1 cellular context compared by ENCODE assay signal in the genomic region with DNA sequence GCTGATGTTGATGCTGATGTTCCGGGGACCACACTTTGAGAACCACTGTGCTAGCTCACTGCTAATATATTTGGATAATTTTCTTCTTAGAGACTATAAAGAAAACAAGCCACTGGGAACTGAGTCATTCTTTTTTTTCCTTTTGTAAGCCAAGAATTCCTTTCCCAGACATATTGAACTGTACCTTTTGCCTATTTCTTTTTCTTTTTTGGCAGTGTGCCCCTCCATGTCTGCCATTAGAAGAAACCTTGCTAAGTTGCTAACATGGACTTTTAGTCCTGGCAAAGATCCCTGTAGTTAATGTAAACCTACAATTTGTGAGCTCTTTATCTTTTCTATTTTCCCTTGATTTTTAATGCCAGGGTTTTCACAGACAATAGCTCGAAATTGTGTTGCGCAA.
A peak's percentile ranks its signal among the peaks of the same experiment; 100 is the strongest.
TF ChIP-seq lines count a peak whose summit lies in the region.

No MANE protein-coding gene starts in this region.

TF ChIP-seq in HepG2, 621 proteins besides CTCF, POLR2A, EP300 and RAD21:
- TF ChIP-seq, protein P1, sequence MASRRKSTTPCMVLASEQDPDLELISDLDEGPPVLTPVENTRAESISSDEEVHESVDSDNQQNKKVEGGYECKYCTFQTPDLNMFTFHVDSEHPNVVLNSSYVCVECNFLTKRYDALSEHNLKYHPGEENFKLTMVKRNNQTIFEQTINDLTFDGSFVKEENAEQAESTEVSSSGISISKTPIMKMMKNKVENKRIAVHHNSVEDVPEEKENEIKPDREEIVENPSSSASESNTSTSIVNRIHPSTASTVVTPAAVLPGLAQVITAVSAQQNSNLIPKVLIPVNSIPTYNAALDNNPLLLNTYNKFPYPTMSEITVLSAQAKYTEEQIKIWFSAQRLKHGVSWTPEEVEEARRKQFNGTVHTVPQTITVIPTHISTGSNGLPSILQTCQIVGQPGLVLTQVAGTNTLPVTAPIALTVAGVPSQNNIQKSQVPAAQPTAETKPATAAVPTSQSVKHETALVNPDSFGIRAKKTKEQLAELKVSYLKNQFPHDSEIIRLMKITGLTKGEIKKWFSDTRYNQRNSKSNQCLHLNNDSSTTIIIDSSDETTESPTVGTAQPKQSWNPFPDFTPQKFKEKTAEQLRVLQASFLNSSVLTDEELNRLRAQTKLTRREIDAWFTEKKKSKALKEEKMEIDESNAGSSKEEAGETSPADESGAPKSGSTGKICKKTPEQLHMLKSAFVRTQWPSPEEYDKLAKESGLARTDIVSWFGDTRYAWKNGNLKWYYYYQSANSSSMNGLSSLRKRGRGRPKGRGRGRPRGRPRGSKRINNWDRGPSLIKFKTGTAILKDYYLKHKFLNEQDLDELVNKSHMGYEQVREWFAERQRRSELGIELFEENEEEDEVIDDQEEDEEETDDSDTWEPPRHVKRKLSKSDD (CRISPR knock-in tag; IDR thresholded peaks at IDR 0.05; ENCODE audit: low read depth) = no peak
- TF ChIP-seq CEBPG (CRISPR knock-in tag; IDR thresholded peaks at IDR 0.05) (peak; percentile 31; the same call in 1 of the 2 replicates), PHB2 (IDR thresholded peaks at IDR 0.05; ENCODE audit: partially characterized antibody) (no peak)
- TF ChIP-seq, protein P2, sequence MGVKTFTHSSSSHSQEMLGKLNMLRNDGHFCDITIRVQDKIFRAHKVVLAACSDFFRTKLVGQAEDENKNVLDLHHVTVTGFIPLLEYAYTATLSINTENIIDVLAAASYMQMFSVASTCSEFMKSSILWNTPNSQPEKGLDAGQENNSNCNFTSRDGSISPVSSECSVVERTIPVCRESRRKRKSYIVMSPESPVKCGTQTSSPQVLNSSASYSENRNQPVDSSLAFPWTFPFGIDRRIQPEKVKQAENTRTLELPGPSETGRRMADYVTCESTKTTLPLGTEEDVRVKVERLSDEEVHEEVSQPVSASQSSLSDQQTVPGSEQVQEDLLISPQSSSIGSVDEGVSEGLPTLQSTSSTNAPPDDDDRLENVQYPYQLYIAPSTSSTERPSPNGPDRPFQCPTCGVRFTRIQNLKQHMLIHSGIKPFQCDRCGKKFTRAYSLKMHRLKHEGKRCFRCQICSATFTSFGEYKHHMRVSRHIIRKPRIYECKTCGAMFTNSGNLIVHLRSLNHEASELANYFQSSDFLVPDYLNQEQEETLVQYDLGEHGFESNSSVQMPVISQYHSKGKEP (CRISPR knock-in tag; IDR thresholded peaks at IDR 0.05) = no peak
TF ChIP-seq in HepG2: peak in this region for 1.
